Comparison of ENCODE assay signal across 27 cellular contexts in the genomic region with DNA sequence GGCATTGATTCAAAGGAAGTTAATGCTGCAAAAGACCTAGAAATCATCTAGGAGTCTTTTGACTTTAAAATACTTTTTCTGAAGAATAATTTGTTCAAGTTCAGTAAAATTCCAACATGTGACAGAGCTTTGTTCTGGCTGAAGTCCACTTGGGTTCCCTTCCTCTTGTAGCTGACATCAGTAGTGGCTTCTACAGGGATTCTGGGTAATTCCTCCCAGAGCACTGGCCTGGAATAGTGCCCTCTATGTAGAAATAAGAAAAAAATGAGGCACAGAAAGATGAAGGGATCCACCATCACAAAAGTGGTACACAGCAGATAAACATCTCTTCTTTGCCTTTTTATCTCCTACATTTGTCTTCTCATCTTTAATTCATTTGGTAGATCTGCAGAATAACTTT.
DNase-seq lines count a peak whose midpoint lies in the region; ATAC-seq and TF ChIP-seq lines count a peak whose summit lies in the region.
"Had no signal": no experiment of that assay in that cellular context is flagged by ENCODE, and none has a peak within 500 bp of the region (broad histone marks: within the 10 kb centered on the region; RNA-seq: fewer than 3 reads in every experiment).

No MANE protein-coding gene starts in this region.

- H3K27me3 Mint-ChIP-seq in Calu3 (ENCODE audit: unreplicated experiment), result no peaks in the 10 kb centered on the region
- H3K27me3 Mint-ChIP-seq: stimulated activated memory B cell treated with anti-CD40 and anti-IgM and Interleukin-4, amounts not matched to agents 10 μg/mL and 1 μg/mL and 100 μg/mL, for 72 hours had no signal

- H3K9me3 ChIP-seq in uterus, result no peaks in the 10 kb centered on the region
- H3K9me3 ChIP-seq: heart left ventricle, upper lobe of left lung had no signal

- no peaks in the 10 kb centered on the region for H3K36me3 Mint-ChIP-seq in Calu3 (ENCODE audit: insufficient read depth, unreplicated experiment)
- H3K36me3 Mint-ChIP-seq: naive B cell; stimulated activated memory B cell treated with anti-CD40 and anti-IgM and Interleukin-4, amounts not matched to agents 10 μg/mL and 1 μg/mL and 100 μg/mL, for 72 hours had no signal

- no peak for TF ChIP-seq POLR2A in uterus (IDR thresholded peaks at IDR 0.05)

- H3K4me1 Mint-ChIP-seq in Calu3 (ENCODE audit: low read depth, unreplicated experiment), result no peaks in the 10 kb centered on the region
- H3K4me1 Mint-ChIP-seq: naive B cell; stimulated activated memory B cell treated with anti-CD40 and anti-IgM and Interleukin-4, amounts not matched to agents 10 μg/mL and 1 μg/mL and 100 μg/mL, for 72 hours had no signal

- H3K4me3 ChIP-seq in brain microvascular endothelial cell (ENCODE audit: low read depth, low read length) (no peak overlapping the region), uterus (no peak overlapping the region)
- H3K4me3 ChIP-seq: heart left ventricle, PC-9, skin epidermis, upper lobe of left lung had no signal

- no peaks in the 10 kb centered on the region for H3K36me3 ChIP-seq in brain microvascular endothelial cell (replicated peaks)
- no peaks in the 10 kb centered on the region for H3K36me3 ChIP-seq in uterus
- H3K36me3 ChIP-seq: heart left ventricle, upper lobe of left lung had no signal

- in situ Hi-C loops in brain microvascular endothelial cell (cut with HindIII; ENCODE audit: low pct_ligation_motif_present, low sequenced_read_pairs) (no loop called here), GM13976 (cut with MboI; ENCODE audit: low sequenced_read_pairs, unreplicated experiment) (no loop called here)

- DNase-seq in HCEC 1CT, result peak; percentile 40
- DNase-seq in brain microvascular endothelial cell, result no peak
- DNase-seq in iris pigment epithelial cell (ENCODE audit: low read depth), result peak; percentile 34
- peak; percentile 43 to 44 for DNase-seq in uterus
- no peak for DNase-seq in Calu3
- DNase-seq in cerebellar cortex (ENCODE audit: low spot score), result no peak
- no peak for DNase-seq in GM13976 (ENCODE audit: low spot score)
- DNase-seq: activated CD4-positive, CD25-positive, alpha-beta regulatory T cell; activated T-cell treated with anti-CD3 and anti-CD28 coated beads, Interleukin-2, amount 50 U/mL, for 48 hours; cerebellar nuclear complex; DMS79 treated with DMSO at 0.1 percent for 48 hours; H7; heart left ventricle; naive B cell; NCI-H1417; NCI-H2029 treated with DMSO at 0.1 percent for 48 hours; NCI-H524 treated with DMSO at 0.1 percent for 48 hours; NK-92 treated with Interleukin-12 subunit alpha and Interleukin-12 subunit beta, amount 100 ng/mL, for 24 hours; PC-9; substantia nigra; T-helper 17 cell; upper lobe of left lung had no signal

- CTCF ChIA-PET in Calu3 (lab: Charles Lee), result no interaction called here

- intact Hi-C loops in uterus (cut with DNase I; ENCODE audit: low total_unique reads), result no loop called here
- intact Hi-C loops in Calu3 (cut with micrococcal nuclease; ENCODE audit: unreplicated experiment), result no loop called here

- no peak overlapping the region for H3K4me3 Mint-ChIP-seq in Calu3 (ENCODE audit: low read depth, unreplicated experiment)
- H3K4me3 Mint-ChIP-seq: naive B cell; stimulated activated memory B cell treated with anti-CD40 and anti-IgM and Interleukin-4, amounts not matched to agents 10 μg/mL and 1 μg/mL and 100 μg/mL, for 72 hours; T-helper 17 cell had no signal

- H3K4me1 ChIP-seq in uterus, result peaks cover 0 to 3% of the 10 kb centered on the region in 2 donors
- H3K4me1 ChIP-seq: heart left ventricle had no signal

- H3K27ac Mint-ChIP-seq in Calu3 (ENCODE audit: unreplicated experiment), result no peak overlapping the region
- H3K27ac Mint-ChIP-seq: stimulated activated memory B cell treated with anti-CD40 and anti-IgM and Interleukin-4, amounts not matched to agents 10 μg/mL and 1 μg/mL and 100 μg/mL, for 72 hours; T-helper 17 cell had no signal

- no TSS peak for BruUV-seq in Calu3 (replicated peaks; lab: Mats Ljungman, UMichigan)

- H3K27ac ChIP-seq in brain microvascular endothelial cell (peak overlapping the region; percentile 82), uterus (peak overlapping the region; percentile 47 to 60)
- H3K27ac ChIP-seq: heart left ventricle, KMS-11, PC-9, upper lobe of left lung had no signal

- H3K27me3 ChIP-seq in brain microvascular endothelial cell (replicated peaks) (no peaks in the 10 kb centered on the region), uterus (no peaks in the 10 kb centered on the region)
- H3K27me3 ChIP-seq: heart left ventricle, upper lobe of left lung had no signal

- no peak for ATAC-seq in GM18873 (IDR thresholded peaks at IDR 0.05; ENCODE audit: low FRiP score, unreplicated experiment)
- ATAC-seq: heart left ventricle; Right ventricle myocardium inferior; stimulated activated memory B cell treated with anti-CD40 and anti-IgM and Interleukin-4, amounts not matched to agents 10 μg/mL and 1 μg/mL and 100 μg/mL, for 72 hours; T-helper 17 cell had no signal

- H3K9me3 Mint-ChIP-seq in Calu3 (ENCODE audit: low read depth, unreplicated experiment), result peaks cover 4% of the 10 kb centered on the region

- TF ChIP-seq CTCF in brain microvascular endothelial cell (IDR thresholded peaks at IDR 0.05; ENCODE audit: low read depth, low read length, missing control alignments) (no peak), uterus (IDR thresholded peaks at IDR 0.05) (no peak), Calu3 (IDR thresholded peaks at IDR 0.05; ENCODE audit: unreplicated experiment) (no peak), GM13976 (IDR thresholded peaks at IDR 0.05; ENCODE audit: borderline replicate concordance, control extremely low read depth, extremely low read depth, insufficient read depth, missing control alignments) (no peak)

Comparison
In these comparisons a context has a peak if more than half of its experiments do, and no peak if none do; other contexts are left out.
1. DNase-seq: peak in HCEC 1CT (single experiment), iris pigment epithelial cell (single experiment) and uterus (2 of 2); none in brain microvascular endothelial cell (single experiment), Calu3 (single experiment), cerebellar cortex (single experiment) and GM13976 (single experiment).